In the genomic region with DNA sequence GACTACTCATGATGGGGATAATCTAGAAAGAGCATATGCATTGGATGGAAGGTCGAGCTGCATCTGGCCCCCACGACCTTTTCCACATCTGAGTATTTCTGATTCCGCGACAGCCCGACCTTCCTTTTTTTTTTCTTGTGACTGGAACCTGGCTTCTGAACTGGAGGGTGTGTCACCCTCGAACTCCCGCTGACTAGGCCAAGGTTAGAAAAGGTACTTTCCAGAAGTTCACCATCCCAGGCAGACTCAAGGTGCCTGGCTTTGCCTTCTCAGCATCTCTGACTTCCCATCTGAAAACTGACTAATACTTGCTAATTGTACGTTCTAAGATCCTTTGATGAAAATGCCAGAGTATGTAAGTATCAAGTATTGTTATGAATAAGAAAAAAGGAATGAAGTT, we compare ENCODE assay signal across 25 cellular contexts. TPM values are rescaled to one million over a fixed set of nuclear protein-coding genes. Genes with fewer than 3 reads are reported as not detected.
DNase-seq lines count a peak whose midpoint lies in the region; ATAC-seq lines count a peak whose summit lies in the region.
"Had no signal": no experiment of that assay in that cellular context is flagged by ENCODE, and none has a peak within 500 bp of the region (broad histone marks: within the 10 kb centered on the region; RNA-seq: fewer than 3 reads in every experiment).

No MANE protein-coding gene starts in this region.

- ATAC-seq in stimulated activated naive CD8-positive, alpha-beta T cell treated with anti-CD3 and anti-CD28 coated beads, Interleukin-15, amount 100 ng/mL, for 72 hours: peak; percentile 84
- ATAC-seq: body of pancreas, K562, left cardiac atrium, right cardiac atrium, Right ventricle myocardium inferior had no signal

- H3K27ac Mint-ChIP-seq in activated naive CD8-positive, alpha-beta T cell treated with anti-CD3 and anti-CD28 coated beads for 36 hours: peak overlapping the region; percentile 42
- no peak overlapping the region for H3K27ac Mint-ChIP-seq in stimulated activated naive CD8-positive, alpha-beta T cell treated with anti-CD3 and anti-CD28 coated beads, Interleukin-15, amount 100 ng/mL, for 72 hours
- H3K27ac Mint-ChIP-seq: endodermal cell had no signal

- H3K36me3 Mint-ChIP-seq in activated naive CD8-positive, alpha-beta T cell treated with anti-CD3 and anti-CD28 coated beads for 36 hours: no peaks in the 10 kb centered on the region

- peaks cover 8% of the 10 kb centered on the region for H3K9me3 Mint-ChIP-seq in activated naive CD8-positive, alpha-beta T cell treated with anti-CD3 and anti-CD28 coated beads for 36 hours
- peaks cover 2 to 12% of the 10 kb centered on the region in 2 donors for H3K9me3 Mint-ChIP-seq in stimulated activated naive CD8-positive, alpha-beta T cell treated with anti-CD3 and anti-CD28 coated beads, Interleukin-15, amount 100 ng/mL, for 72 hours

- in situ Hi-C loops in ACHN (cut with HindIII; ENCODE audit: low pct_ligation_motif_present, low pct_unique_long_range_greater_than_20kb, low sequenced_read_pairs): no loop called here

- H3K4me1 Mint-ChIP-seq in activated naive CD8-positive, alpha-beta T cell treated with anti-CD3 and anti-CD28 coated beads for 36 hours: peaks cover 19% of the 10 kb centered on the region
- H3K4me1 Mint-ChIP-seq in stimulated activated naive CD8-positive, alpha-beta T cell treated with anti-CD3 and anti-CD28 coated beads, Interleukin-15, amount 100 ng/mL, for 72 hours: peaks cover 24% of the 10 kb centered on the region
- H3K4me1 Mint-ChIP-seq: endodermal cell had no signal

- H3K27me3 Mint-ChIP-seq in activated naive CD8-positive, alpha-beta T cell treated with anti-CD3 and anti-CD28 coated beads for 36 hours: no peaks in the 10 kb centered on the region
- no peaks in the 10 kb centered on the region for H3K27me3 Mint-ChIP-seq in stimulated activated naive CD8-positive, alpha-beta T cell treated with anti-CD3 and anti-CD28 coated beads, Interleukin-15, amount 100 ng/mL, for 72 hours

- peak; percentile 35 for DNase-seq in stimulated activated naive CD4-positive, alpha-beta T cell treated with Interleukin-2 at 50 U/mL for 16 hours (lab: John Stamatoyannopoulos, UW)
- DNase-seq in stimulated activated naive CD4-positive, alpha-beta T cell (lab: John Stamatoyannopoulos, UW): no peak
- peak; percentile 52 for DNase-seq in activated CD4-positive, alpha-beta T cell treated with anti-CD3 and anti-CD28 coated beads for 48 hours
- DNase-seq in activated naive CD8-positive, alpha-beta T cell treated with anti-CD3 and anti-CD28 coated beads for 36 hours: peak; percentile 35
- peak in 1 of 2 donors; percentile 22 for DNase-seq in stimulated activated naive CD8-positive, alpha-beta T cell treated with anti-CD3 and anti-CD28 coated beads, Interleukin-15, amount 100 ng/mL, for 72 hours
- DNase-seq in superior temporal gyrus (ENCODE audit: extremely low spot score) (no peak), ACHN (no peak), putamen (ENCODE audit: low spot score) (no peak)
- DNase-seq: AML-193, body of pancreas, COR-L47, DMS79 treated with DMSO at 0.1 percent for 48 hours, endodermal cell, glutamatergic neuron, left cardiac atrium, mesenchymal stem cell, MV-4-11, NCI-H1694 treated with DMSO at 0.1 percent for 48 hours, NCI-H748 treated with DMSO at 0.1 percent for 48 hours, right cardiac atrium had no signal

- no peak overlapping the region for H3K4me3 Mint-ChIP-seq in activated naive CD8-positive, alpha-beta T cell treated with anti-CD3 and anti-CD28 coated beads for 36 hours
- peak overlapping the region; percentile 54 to 55 for H3K4me3 Mint-ChIP-seq in stimulated activated naive CD8-positive, alpha-beta T cell treated with anti-CD3 and anti-CD28 coated beads, Interleukin-15, amount 100 ng/mL, for 72 hours
- H3K4me3 Mint-ChIP-seq: endodermal cell had no signal

RNA-seq across cellular contexts. Expression of a gene that starts 49.3 kb away (rescaled TPM):
- 1 to 10 TPM; 2.3 to 2.6 TPM for total RNA-seq in activated naive CD8-positive, alpha-beta T cell treated with anti-CD3 and anti-CD28 coated beads for 36 hours
- total RNA-seq: body of pancreas, endodermal cell, fibroblast of lung, osteocyte, Right ventricle myocardium inferior, urinary bladder had no signal

Comparison
In these comparisons a context has a peak if more than half of its experiments do, and no peak if none do; other contexts are left out.
1. DNase-seq: peak in stimulated activated naive CD4-positive, alpha-beta T cell treated with Interleukin-2 at 50 U/mL for 16 hours (single experiment), activated CD4-positive, alpha-beta T cell treated with anti-CD3 and anti-CD28 coated beads for 48 hours (single experiment) and activated naive CD8-positive, alpha-beta T cell treated with anti-CD3 and anti-CD28 coated beads for 36 hours (single experiment); none in stimulated activated naive CD4-positive, alpha-beta T cell (0 of 6), superior temporal gyrus (single experiment), ACHN (single experiment) and putamen (single experiment).